ENCODE assay signal across 8 cellular contexts in the genomic region with DNA sequence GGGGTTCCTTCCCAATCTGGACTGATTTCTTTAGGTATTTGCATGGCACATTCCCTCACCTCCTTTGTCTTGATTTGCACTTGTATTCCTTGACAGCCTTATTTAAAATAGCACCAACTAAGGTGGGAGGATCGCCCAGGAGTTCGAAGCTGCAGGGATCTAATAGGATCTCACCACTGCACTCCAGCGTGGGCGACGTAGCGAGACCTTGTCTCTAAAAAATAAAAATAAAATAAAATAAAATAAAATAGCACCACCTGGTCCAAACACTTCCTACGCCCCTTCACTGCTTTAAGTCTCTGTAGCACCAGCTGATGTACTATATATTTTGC. TPM values are rescaled to one million over a fixed set of nuclear protein-coding genes. Genes with fewer than 3 reads are reported as not detected.
DNase-seq lines count a peak whose midpoint lies in the region; ATAC-seq and TF ChIP-seq lines count a peak whose summit lies in the region.

No MANE protein-coding gene starts in this region.

- DNase-seq in DND-41 (no peak), SK-N-MC (ENCODE audit: low read depth, low spot score) (no peak), fibroblast of lung (ENCODE audit: low read depth in 2 of 2) (no peak), prostate gland (ENCODE audit: low spot score) (no peak), NCI-H446 (lab: John Stamatoyannopoulos, UW) (no peak), T1000 (lab: John Stamatoyannopoulos, UW) (no peak), SKM-1 treated with dmso at 0.1 percent for 144 hours (lab: John Stamatoyannopoulos, UW; ENCODE audit: unreplicated experiment) (no peak)

- H3K27me3 ChIP-seq in DND-41 (ENCODE audit: insufficient read depth, low read length, poor library complexity) (no peaks in the 10 kb centered on the region), fibroblast of lung (ENCODE audit: control insufficient read depth, insufficient read depth, low read length) (no peaks in the 10 kb centered on the region), prostate gland (replicated peaks; ENCODE audit: insufficient read depth) (no peaks in the 10 kb centered on the region)

- H3K4me3 ChIP-seq in DND-41 (ENCODE audit: low read depth in 1 of 2, low read length in 2 of 2): peak overlapping the region; percentile 66 to 79; a peak in 3 of 4 replicates
- H3K4me3 ChIP-seq in SK-N-MC: peak overlapping the region; percentile 83
- peak overlapping the region; percentile 85 to 95 (median 90) for H3K4me3 ChIP-seq in fibroblast of lung (replicated peaks in 1 of 4; ENCODE audit: control extremely low read depth in 1 of 4, insufficient read depth in 1 of 4, low read depth in 3 of 4, low read length in 4 of 4)
- H3K4me3 ChIP-seq in prostate gland: peak overlapping the region; percentile 45 to 51

- peak overlapping the region; percentile 91 for H3K4me2 ChIP-seq in DND-41 (ENCODE audit: insufficient read depth, low read length)
- peak overlapping the region; percentile 100 for H3K4me2 ChIP-seq in fibroblast of lung (ENCODE audit: extremely low read depth, insufficient read depth, low read length)

- no peak for TF ChIP-seq POLR2A in prostate gland (IDR thresholded peaks at IDR 0.05)

- 55% methylated on average over 7 of the region's 7 CpGs for whole genome bisulfite sequencing in prostate gland

- ATAC-seq in DND-41 (ENCODE audit: insufficient read depth, low read depth) (no peak), GM21423 (IDR thresholded peaks at IDR 0.05; ENCODE audit: unreplicated experiment) (no peak)

- H2AFZ ChIP-seq in DND-41 (ENCODE audit: low read depth, low read length) (peak overlapping the region; percentile 98), fibroblast of lung (ENCODE audit: low read length) (peak overlapping the region; percentile 95)

- no peaks in the 10 kb centered on the region for H3K36me3 ChIP-seq in DND-41 (ENCODE audit: insufficient read depth, low read length)
- H3K36me3 ChIP-seq in SK-N-MC (ENCODE audit: insufficient read depth, low read length): no peaks in the 10 kb centered on the region
- H3K36me3 ChIP-seq in fibroblast of lung (ENCODE audit: control insufficient read depth, insufficient read depth, low read length): no peaks in the 10 kb centered on the region
- no peaks in the 10 kb centered on the region for H3K36me3 ChIP-seq in prostate gland

- H3K9me3 ChIP-seq in DND-41 (ENCODE audit: insufficient read depth, low read length, severe bottlenecking) (no peaks in the 10 kb centered on the region), SK-N-MC (ENCODE audit: low read depth, low read length) (no peaks in the 10 kb centered on the region), fibroblast of lung (ENCODE audit: control insufficient read depth, insufficient read depth, low read depth, low read length) (no peaks in the 10 kb centered on the region), prostate gland (no peaks in the 10 kb centered on the region)

- H4K20me1 ChIP-seq in DND-41 (ENCODE audit: insufficient read depth, low read length) (no peaks in the 10 kb centered on the region), fibroblast of lung (ENCODE audit: control insufficient read depth, extremely low read depth, insufficient read depth, low read length) (no peaks in the 10 kb centered on the region)

- TF ChIP-seq CTCF in DND-41 (IDR thresholded peaks at IDR 0.05; ENCODE audit: borderline replicate concordance, extremely low read depth, low read length, poor library complexity, severe bottlenecking) (no peak), fibroblast of lung (conservative IDR thresholded peaks at IDR 0.05 in 1 of 2, IDR thresholded peaks at IDR 0.05 in 1 of 2; ENCODE audit: low read depth in 1 of 2, low read length in 2 of 2) (no peak), prostate gland (IDR thresholded peaks at IDR 0.05) (peak in 1 of 4 experiments; percentile 13)

- intact Hi-C loops in prostate gland (cut with DNase I): loop anchor here (5.0 kb wide), 1 partner anchor 326 kb away; no protein-coding TSS in a partner anchor

- no peaks in the 10 kb centered on the region for H3K79me2 ChIP-seq in DND-41 (ENCODE audit: insufficient read depth, low read length)
- H3K79me2 ChIP-seq in fibroblast of lung (ENCODE audit: control insufficient read depth, insufficient read depth, low read length): no peaks in the 10 kb centered on the region

- H3K9ac ChIP-seq in DND-41 (ENCODE audit: low read depth, low read length) (peak overlapping the region; percentile 79), SK-N-MC (ENCODE audit: insufficient read length) (peak overlapping the region; percentile 64), fibroblast of lung (ENCODE audit: insufficient read depth, low read length) (no peak overlapping the region)

- H3K4me1 ChIP-seq in DND-41 (ENCODE audit: insufficient read depth, low read length) (peaks cover 24% of the 10 kb centered on the region), fibroblast of lung (ENCODE audit: control insufficient read depth, extremely low read depth, insufficient read depth, low read length) (peaks cover 6% of the 10 kb centered on the region), prostate gland (replicated peaks) (no peaks in the 10 kb centered on the region)

- H3K27ac ChIP-seq in DND-41 (ENCODE audit: low read length): peak overlapping the region; percentile 80
- H3K27ac ChIP-seq in SK-N-MC: no peak overlapping the region
- H3K27ac ChIP-seq in fibroblast of lung (ENCODE audit: insufficient read depth, low read length): no peak overlapping the region
- H3K27ac ChIP-seq in prostate gland: no peak overlapping the region

RNA-seq across cellular contexts. Expression of gene SLC2A11, which starts 0.8 kb away (rescaled TPM):
- total RNA-seq in fibroblast of lung (8.7 and 14.9 TPM in 2 replicates), prostate gland (10 to 100 TPM; 15.1 to 27.0 TPM)
- polyA plus RNA-seq in fibroblast of lung: 3.9 and 5.8 TPM in 2 replicates
- polyA plus RNA-seq in fibroblast of lung (2012): 6.0 and 7.9 TPM in 2 replicates
- 10.3 and 15.9 TPM in 2 replicates for polyA minus RNA-seq in fibroblast of lung (ENCODE audit: low replicate concordance)

RNA-seq across cellular contexts. Expression of gene DERL3, which starts 19.6 kb away (rescaled TPM):
- total RNA-seq in fibroblast of lung: under 0.01 and 0.50 TPM in 2 replicates
- polyA plus RNA-seq in fibroblast of lung: 0.42 and 0.55 TPM in 2 replicates
- 0.55 and 0.71 TPM in 2 replicates for polyA plus RNA-seq in fibroblast of lung (2012)
- polyA minus RNA-seq in fibroblast of lung (ENCODE audit: low replicate concordance): 0.96 TPM in 1 of 2 replicates, not detected in the other
- 1 to 10 TPM in 1 of 2 donors, not detected in 1; 6.9 TPM for total RNA-seq in prostate gland

RNA-seq across cellular contexts. Expression of gene MIF, which starts 35.7 kb away (rescaled TPM):
- 168 and 283 TPM in 2 replicates for total RNA-seq in fibroblast of lung
- 75.0 and 97.3 TPM in 2 replicates for polyA plus RNA-seq in fibroblast of lung
- polyA plus RNA-seq in fibroblast of lung (2012): 687 and 812 TPM in 2 replicates
- polyA minus RNA-seq in fibroblast of lung (ENCODE audit: low replicate concordance): 24.5 and 46.1 TPM in 2 replicates
- total RNA-seq in prostate gland: 100 to 1,000 TPM; 501 to 587 TPM
